Comparison of ENCODE assay signal across 8 cellular contexts in the genomic region with DNA sequence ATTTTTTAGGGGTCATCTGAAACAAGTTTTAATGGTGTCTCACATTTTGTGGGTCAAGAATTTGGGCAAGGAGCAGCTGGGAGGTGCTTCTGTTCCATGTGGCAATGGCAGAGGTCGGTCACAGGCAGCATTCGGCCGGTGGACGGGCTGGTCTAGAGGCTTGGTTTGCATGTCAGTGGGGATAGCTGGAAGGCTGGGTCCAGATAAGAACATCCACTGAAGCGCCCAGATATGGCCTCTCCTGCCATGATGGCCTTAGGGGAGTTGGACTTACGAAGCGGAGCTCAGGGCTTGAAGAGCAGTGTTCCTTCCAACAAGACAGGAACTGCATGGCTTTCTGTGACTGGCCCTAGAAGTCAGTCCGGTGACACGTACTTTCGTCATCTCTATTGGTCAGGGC.
"Had no signal": no experiment of that assay in that cellular context is flagged by ENCODE, and none has a peak within 500 bp of the region (broad histone marks: within the 10 kb centered on the region; RNA-seq: fewer than 3 reads in every experiment).

No MANE protein-coding gene starts in this region.

- H3K4me3 Mint-ChIP-seq: IgD-negative memory B cell had no signal

- H3K9me3 ChIP-seq: HAP-1 had no signal

- ATAC-seq: HCT116, HepG2 had no signal

- H3K27me3 Mint-ChIP-seq: IgD-negative memory B cell had no signal

- H3K4me3 ChIP-seq: GM23248, HAP-1 had no signal

- H3K27ac Mint-ChIP-seq: IgD-negative memory B cell had no signal

- DNase-seq: GM23248, GOT3, H7 had no signal

- H3K27ac ChIP-seq: GM23248, HL-60 had no signal

- H3K4me1 ChIP-seq: HAP-1 had no signal
